24 cellular contexts compared by ENCODE assay signal in genomic region chr6:139181236-139181635, GRCh38.
"Had no signal": no experiment of that assay in that cellular context is flagged by ENCODE, and none has a peak within 500 bp of the region (broad histone marks: within the 10 kb centered on the region; RNA-seq: fewer than 3 reads in every experiment).

No MANE protein-coding gene starts in this region.

- H3K27me3 Mint-ChIP-seq: IgD-negative memory B cell had no signal

- H3K27ac Mint-ChIP-seq: IgD-negative memory B cell had no signal

- H3K9me3 ChIP-seq: SK-N-SH had no signal

- H3K4me3 Mint-ChIP-seq: IgD-negative memory B cell had no signal

- H3K27ac ChIP-seq: HL-60, KMS-11 had no signal

- H3K4me3 ChIP-seq: K562 had no signal

- ATAC-seq: K562 had no signal

- FAIRE-seq: HTR-8/SVneo, K562, RCC 7860 had no signal

- DNase-seq: Kasumi-1, MM.1S, NCI-H1092 treated with DMSO at 0.1 percent for 48 hours, NCI-H1436, NCI-H187, NCI-H2029, NCI-H2081 treated with DMSO at 0.1 percent for 48 hours, NCI-H2171, NCI-H226, NCI-H446, NCI-H510A, NCI-H524 treated with DMSO at 0.1 percent for 48 hours, NCI-H69, NCI-H774, Right ventricle myocardium superior, RPMI8226, SIG-M5, SK-N-SH had no signal
